In genomic region chr19:37082307-37082706, GRCh38 we compare ENCODE assay signal across 22 cellular contexts.
"Had no signal": no experiment of that assay in that cellular context is flagged by ENCODE, and none has a peak within 500 bp of the region (broad histone marks: within the 10 kb centered on the region; RNA-seq: fewer than 3 reads in every experiment).

No MANE protein-coding gene starts in this region.

- H3K9ac ChIP-seq: SK-N-SH had no signal

- FAIRE-seq: HTR-8/SVneo had no signal

- H3K27ac ChIP-seq: HL-60, RWPE1 had no signal

- H3K27me3 ChIP-seq: MG63 had no signal

- H3K4me2 ChIP-seq: SK-N-SH had no signal

- DNase-seq: Karpas-422, KG1, MG63, NCI-H1092, NCI-H1436, NCI-H187, NCI-H2029, NCI-H2081 treated with DMSO at 0.1 percent for 48 hours, NCI-H2171, NCI-H226, NCI-H446, NCI-H510A, NCI-H524 treated with DMSO at 0.1 percent for 48 hours, NCI-H69, NCI-H774, PC-3, SHP77, SK-N-SH had no signal

- H3K4me3 ChIP-seq: MG63 had no signal

- ATAC-seq: Panc1, PC-3 had no signal
